ENCODE assay signal across 10 cellular contexts in the genomic region with DNA sequence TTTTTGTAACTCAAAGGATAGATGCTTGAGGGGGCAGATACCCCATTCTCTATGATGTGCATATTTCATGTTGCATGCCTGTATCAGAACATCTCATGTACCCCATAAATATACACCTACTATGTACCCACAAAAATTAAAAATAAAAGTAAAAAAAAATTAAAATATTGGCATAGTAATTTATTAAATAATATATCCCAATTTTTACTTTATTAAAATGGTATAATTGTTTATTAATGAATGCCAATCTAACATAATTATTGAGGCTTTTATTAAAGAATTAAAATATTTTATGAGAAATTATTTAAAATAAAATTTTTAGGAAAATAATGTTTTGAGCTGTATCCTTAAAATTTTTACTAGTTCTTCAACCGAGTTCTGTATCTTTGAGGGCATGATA.
"Had no signal": no experiment of that assay in that cellular context is flagged by ENCODE, and none has a peak within 500 bp of the region (broad histone marks: within the 10 kb centered on the region; RNA-seq: fewer than 3 reads in every experiment).

No MANE protein-coding gene starts in this region.

- H3K27me3 ChIP-seq: ascending aorta, breast epithelium, cardiac muscle cell, esophagus muscularis mucosa, foreskin keratinocyte, gastroesophageal sphincter, heart right ventricle had no signal

- H3K36me3 ChIP-seq: ascending aorta, breast epithelium, cardiac muscle cell had no signal

- H3K4me3 ChIP-seq: ascending aorta, breast epithelium, cardiac muscle cell, esophagus muscularis mucosa, gastroesophageal sphincter, heart right ventricle had no signal

- H3K9me3 ChIP-seq: ascending aorta, breast epithelium, esophagus muscularis mucosa, gastroesophageal sphincter, heart right ventricle had no signal

- DNase-seq: activated gamma-delta T cell, cerebellar nuclear complex, cortex of kidney had no signal

- H3K27ac ChIP-seq: ascending aorta, breast epithelium, cardiac muscle cell, esophagus muscularis mucosa, foreskin keratinocyte, gastroesophageal sphincter, heart right ventricle had no signal
